ENCODE assay signal across 26 cellular contexts in the genomic region with DNA sequence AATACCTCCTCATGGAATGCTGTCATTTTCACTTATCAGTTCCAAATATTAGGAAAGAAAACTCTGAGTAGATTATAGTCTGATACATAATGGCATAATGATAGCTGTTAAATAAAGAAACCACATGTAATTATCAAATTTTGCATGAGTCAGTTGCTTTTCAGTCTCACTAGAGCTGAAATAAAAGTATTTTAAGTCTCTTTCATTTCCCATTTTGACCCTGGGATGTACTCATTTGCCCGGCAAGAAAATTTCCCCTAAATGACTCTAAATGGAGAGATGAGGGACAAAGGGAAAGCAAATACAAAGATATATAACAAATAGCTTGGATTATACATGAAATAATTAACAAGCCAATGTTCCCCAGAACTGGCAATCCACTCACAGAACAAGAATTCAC. TPM values are rescaled to one million over a fixed set of nuclear protein-coding genes. Genes with fewer than 3 reads are reported as not detected.
"Had no signal": no experiment of that assay in that cellular context is flagged by ENCODE, and none has a peak within 500 bp of the region (broad histone marks: within the 10 kb centered on the region; RNA-seq: fewer than 3 reads in every experiment).

No MANE protein-coding gene starts in this region.

- H3K9me3 ChIP-seq: body of pancreas, mucosa of descending colon, psoas muscle, tibial artery had no signal

- H3K4me3 ChIP-seq: body of pancreas, esophagus squamous epithelium, hepatocyte, mucosa of descending colon, psoas muscle, skin epidermis, tibial artery had no signal

- H3K4me2 ChIP-seq: hepatocyte had no signal

- H3K36me3 ChIP-seq: esophagus squamous epithelium, tibial artery had no signal

- ATAC-seq: activated CD8-positive, alpha-beta T cell treated with anti-CD3 and anti-CD28 coated beads for 36 hours; activated T-helper 17 cell treated with anti-CD3 and anti-CD28 coated beads, Interleukin-2, amount 50 U/mL, for 72 hours; body of pancreas; effector memory CD8-positive, alpha-beta T cell; mucosa of descending colon; psoas muscle; right cardiac atrium; stimulated activated naive CD8-positive, alpha-beta T cell treated with anti-CD3 and anti-CD28 coated beads, Interleukin-15, Interleukin-2, amounts not matched to agents 100 U/mL and 50 U/mL, for 24 hours had no signal

- H3K4me1 ChIP-seq: body of pancreas, esophagus squamous epithelium, psoas muscle, tibial artery had no signal

- H3K79me2 ChIP-seq: hepatocyte had no signal

- H3K27me3 ChIP-seq: hepatocyte, tibial artery had no signal

- H2AFZ ChIP-seq: hepatocyte had no signal

- H3K27ac ChIP-seq: body of pancreas, esophagus squamous epithelium, hepatocyte, psoas muscle, skin epidermis, tibial artery had no signal

- DNase-seq: activated CD4-positive, CD25-positive, alpha-beta regulatory T cell; activated CD8-positive, alpha-beta T cell treated with anti-CD3 and anti-CD28 coated beads for 36 hours; activated naive CD4-positive, alpha-beta T cell treated with Interleukin-2 at 50 U/mL for 16 hours; activated naive CD8-positive, alpha-beta T cell treated with anti-CD3 and anti-CD28 coated beads, Interleukin-2, amount 10 ng/mL, durations not matched to agents 7 days and 5 days; activated T-cell treated with anti-CD3 and anti-CD28 coated beads, Interleukin-2, amount 50 U/mL, for 1 hour; body of pancreas; dermis blood vessel endothelial cell; effector memory CD8-positive, alpha-beta T cell; esophagus squamous epithelium; mesenchymal stem cell; mucosa of descending colon; naive B cell; psoas muscle; right cardiac atrium; stimulated activated naive CD8-positive, alpha-beta T cell treated with anti-CD3 and anti-CD28 coated beads, Interleukin-15, Interleukin-2, amounts not matched to agents 100 U/mL and 50 U/mL, for 24 hours; substantia nigra; tibial artery had no signal

RNA-seq across cellular contexts. Expression of gene CPHXL, which starts 47.9 kb away (rescaled TPM):
- total RNA-seq: activated CD4-positive, alpha-beta T cell treated with anti-CD3 and anti-CD28 coated beads, Interleukin-2, amount 10 ng/mL, durations not matched to agents 24 days and 14 days; activated CD8-positive, alpha-beta T cell treated with anti-CD3 and anti-CD28 coated beads for 36 hours; activated naive CD8-positive, alpha-beta T cell treated with anti-CD3 and anti-CD28 coated beads, Interleukin-2, amount 10 ng/mL, durations not matched to agents 7 days and 5 days; activated T-helper 17 cell treated with anti-CD3 and anti-CD28 coated beads, Interleukin-2, amount 50 U/mL, for 72 hours; body of pancreas; cardiac septum; dermis blood vessel endothelial cell; esophagus squamous epithelium; hepatocyte; liver; mucosa of descending colon; neural crest cell; osteocyte; psoas muscle; right cardiac atrium; urinary bladder had no signal
- polyA plus RNA-seq: hepatocyte, liver, psoas muscle, right cardiac atrium, urinary bladder had no signal
